ENCODE assay signal across 9 cellular contexts in genomic region chr1:111989531-111990025, GRCh38. TPM values are rescaled to one million over a fixed set of nuclear protein-coding genes. Genes with fewer than 3 reads are reported as not detected.
DNase-seq lines count a peak whose midpoint lies in the region; ATAC-seq, FAIRE-seq and TF ChIP-seq lines count a peak whose summit lies in the region.
"Had no signal": no experiment of that assay in that cellular context is flagged by ENCODE, and none has a peak within 500 bp of the region (broad histone marks: within the 10 kb centered on the region; RNA-seq: fewer than 3 reads in every experiment).

KCND3 (minus strand) TSS chr1:111989668.

- no peak for TF ChIP-seq POLR2A in breast epithelium (IDR thresholded peaks at IDR 0.05)

- intact Hi-C loops in breast epithelium (cut with DNase I; ENCODE audit: low total_unique reads): no loop called here

- H3K36me3 ChIP-seq in breast epithelium (no peaks in the 10 kb centered on the region), small intestine (ENCODE audit: control insufficient read depth in 2 of 2, insufficient read depth in 2 of 2, low read length in 2 of 2) (no peaks in the 10 kb centered on the region)

- H3K27me3 ChIP-seq in breast epithelium (no peaks in the 10 kb centered on the region), small intestine (ENCODE audit: control insufficient read depth in 2 of 2, insufficient read depth in 2 of 2, low read length in 2 of 2) (peaks cover 11 to 12% of the 10 kb centered on the region in 2 donors)

- H3K27ac ChIP-seq in breast epithelium (peak within 1 kb of the TSS; percentile 45 to 74), small intestine (ENCODE audit: low read depth in 1 of 2, low read length in 1 of 2) (no peak within 1 kb of the TSS)

- H3K9me3 ChIP-seq in breast epithelium (no peaks in the 10 kb centered on the region), small intestine (ENCODE audit: control insufficient read depth, low read depth) (no peaks in the 10 kb centered on the region)

- peak; percentile 77 for DNase-seq in D341Med (ENCODE audit: low spot score)
- DNase-seq in LHCN-M2 (ENCODE audit: low read depth): peak; percentile 1
- no peak for DNase-seq in breast epithelium (ENCODE audit: low spot score in 2 of 2)
- DNase-seq in iris pigment epithelial cell (ENCODE audit: low read depth): peak; percentile 37
- DNase-seq in small intestine: peak; percentile 4
- DNase-seq in effector CD4-positive, alpha-beta T cell: no peak

- no peak for FAIRE-seq in small intestine (lab: Jason Lieb, UNC)

- TF ChIP-seq CTCF in breast epithelium (IDR thresholded peaks at IDR 0.05): no peak

- H3K4me3 ChIP-seq in breast epithelium (peak within 1 kb of the TSS; percentile 59 to 89 (median 67)), small intestine (ENCODE audit: low read depth in 1 of 2, low read length in 2 of 2) (peak within 1 kb of the TSS; percentile 35 to 51)

- ATAC-seq in HG02610 (IDR thresholded peaks at IDR 0.05; ENCODE audit: unreplicated experiment) (no peak), GM19463 (IDR thresholded peaks at IDR 0.05; ENCODE audit: unreplicated experiment) (no peak)

- 1% methylated on average over 32 to 83 of the region's 83 CpGs for WGBS in small intestine, 3 donors

- H3K4me1 ChIP-seq in breast epithelium (no peaks in the 10 kb centered on the region), small intestine (ENCODE audit: control insufficient read depth in 2 of 2, insufficient read depth in 1 of 2, low read depth in 1 of 2, low read length in 1 of 2) (no peaks in the 10 kb centered on the region)

RNA-seq across cellular contexts. Expression of gene KCND3, which starts in this region (rescaled TPM):
- total RNA-seq in LHCN-M2 (2014; rRNA removed): not detected in 2 replicates
- polyA plus RNA-seq in LHCN-M2 (2012): 0.05 TPM
- total RNA-seq in breast epithelium: 10 to 100 TPM in 1 of 3 donors, 1 to 10 TPM in 2; 5.9 to 10.2 (median 6.7) TPM
- polyA plus RNA-seq in small intestine: 1 to 10 TPM in 1 of 3 donors, under 1 TPM in 1, not detected in 1; 0.27 to 1.8 TPM
- total RNA-seq: M059J had no signal

Comparison
In these comparisons a context has a peak if more than half of its experiments do, and no peak if none do; other contexts are left out.
1. Peak in DNase-seq in LHCN-M2; RNA of the gene not detected or under 1 TPM.
2. DNase-seq: peak in D341Med (single experiment), iris pigment epithelial cell (single experiment) and small intestine (single experiment); none in breast epithelium (0 of 2) and effector CD4-positive, alpha-beta T cell (single experiment).
3. H3K27ac ChIP-seq: peak in breast epithelium (2 of 2); none in small intestine (0 of 2).